In genomic region chr11:20050551-20051333, GRCh38 we compare ENCODE assay signal across 12 cellular contexts.
DNase-seq lines count a peak whose midpoint lies in the region; ATAC-seq and TF ChIP-seq lines count a peak whose summit lies in the region.
"Had no signal": no experiment of that assay in that cellular context is flagged by ENCODE, and none has a peak within 500 bp of the region (broad histone marks: within the 10 kb centered on the region; RNA-seq: fewer than 3 reads in every experiment).

No MANE protein-coding gene starts in this region.

- H3K27me3 ChIP-seq in RWPE2 (ENCODE audit: insufficient read depth, poor library complexity, severe bottlenecking) (no peaks in the 10 kb centered on the region), BE2C (no peaks in the 10 kb centered on the region)
- H3K27me3 ChIP-seq: ovary had no signal

- peaks cover 62% of the 10 kb centered on the region for H3K4me1 Mint-ChIP-seq in osteocyte (ENCODE audit: unreplicated experiment)
- H3K4me1 Mint-ChIP-seq: activated naive CD8-positive, alpha-beta T cell treated with anti-CD3 and anti-CD28 coated beads, Interleukin-2, amount 50 U/mL, for 24 hours had no signal

- H3K4me1 ChIP-seq in RWPE2 (ENCODE audit: insufficient read depth, poor library complexity, severe bottlenecking) (peaks cover 48% of the 10 kb centered on the region), BE2C (no peaks in the 10 kb centered on the region)

- ATAC-seq in RWPE2 (ENCODE audit: low read depth) (peak; percentile 84), esophagus mucosa (peak; percentile 75)
- ATAC-seq: activated naive CD8-positive, alpha-beta T cell treated with anti-CD3 and anti-CD28 coated beads, Interleukin-2, amount 50 U/mL, for 24 hours had no signal

- H3K27ac Mint-ChIP-seq in osteocyte (ENCODE audit: unreplicated experiment) = peak overlapping the region; percentile 70
- H3K27ac Mint-ChIP-seq: activated naive CD8-positive, alpha-beta T cell treated with anti-CD3 and anti-CD28 coated beads, Interleukin-2, amount 50 U/mL, for 24 hours had no signal

- no peak overlapping the region for H3K4me3 Mint-ChIP-seq in osteocyte (ENCODE audit: unreplicated experiment)
- H3K4me3 Mint-ChIP-seq: activated naive CD8-positive, alpha-beta T cell treated with anti-CD3 and anti-CD28 coated beads, Interleukin-2, amount 50 U/mL, for 24 hours had no signal

- H3K36me3 Mint-ChIP-seq in osteocyte (ENCODE audit: unreplicated experiment) = peaks cover 52% of the 10 kb centered on the region

- no peaks in the 10 kb centered on the region for H3K9me3 Mint-ChIP-seq in osteocyte (ENCODE audit: unreplicated experiment)
- H3K9me3 Mint-ChIP-seq: activated naive CD8-positive, alpha-beta T cell treated with anti-CD3 and anti-CD28 coated beads, Interleukin-2, amount 50 U/mL, for 24 hours had no signal

- TF ChIP-seq CTCF in RWPE2 (IDR thresholded peaks at IDR 0.05; ENCODE audit: poor library complexity, severe bottlenecking) (no peak), osteocyte (IDR thresholded peaks at IDR 0.05) (no peak), BE2C (IDR thresholded peaks at IDR 0.05; ENCODE audit: low read depth, low read length) (no peak)

- H3K4me3 ChIP-seq in RWPE2 (ENCODE audit: severe bottlenecking) (no peak overlapping the region), BE2C (ENCODE audit: low read depth, low read length) (no peak overlapping the region)
- H3K4me3 ChIP-seq: GM23248, ovary had no signal

- H3K36me3 ChIP-seq in RWPE2 (ENCODE audit: low read depth) = peaks cover 77% of the 10 kb centered on the region
- no peaks in the 10 kb centered on the region for H3K36me3 ChIP-seq in BE2C
- H3K36me3 ChIP-seq: ovary had no signal

- no peaks in the 10 kb centered on the region for H3K27me3 Mint-ChIP-seq in osteocyte (ENCODE audit: unreplicated experiment)
- H3K27me3 Mint-ChIP-seq: activated naive CD8-positive, alpha-beta T cell treated with anti-CD3 and anti-CD28 coated beads, Interleukin-2, amount 50 U/mL, for 24 hours had no signal

- H3K27ac ChIP-seq in RWPE2 (ENCODE audit: poor library complexity, severe bottlenecking) = peak overlapping the region; percentile 94
- H3K27ac ChIP-seq: GM23248 had no signal

- DNase-seq in EL (peak; percentile 18), RWPE2 (ENCODE audit: low spot score) (peak; percentile 84), osteocyte (ENCODE audit: extremely low spot score, unreplicated experiment) (no peak), AML-193 (lab: John Stamatoyannopoulos, UW) (no peak), BE2C (no peak), ureter (ENCODE audit: low spot score) (no peak), AG08396 (ENCODE audit: low spot score) (no peak)
- DNase-seq: activated naive CD8-positive, alpha-beta T cell treated with anti-CD3 and anti-CD28 coated beads, Interleukin-2, amount 50 U/mL, for 24 hours; GM23248; OCI-M1; ovary had no signal

- H3K9me3 ChIP-seq in RWPE2 (ENCODE audit: severe bottlenecking) = no peaks in the 10 kb centered on the region
- no peaks in the 10 kb centered on the region for H3K9me3 ChIP-seq in BE2C
- H3K9me3 ChIP-seq: ovary had no signal

Comparison
In these comparisons a context has a peak if more than half of its experiments do, and no peak if none do; other contexts are left out.
1. DNase-seq: peak in EL (single experiment) and RWPE2 (single experiment); none in osteocyte (single experiment), AML-193 (0 of 2), BE2C (single experiment), ureter (single experiment) and AG08396 (single experiment).